Comparison of ENCODE assay signal across 16 cellular contexts in the genomic region with DNA sequence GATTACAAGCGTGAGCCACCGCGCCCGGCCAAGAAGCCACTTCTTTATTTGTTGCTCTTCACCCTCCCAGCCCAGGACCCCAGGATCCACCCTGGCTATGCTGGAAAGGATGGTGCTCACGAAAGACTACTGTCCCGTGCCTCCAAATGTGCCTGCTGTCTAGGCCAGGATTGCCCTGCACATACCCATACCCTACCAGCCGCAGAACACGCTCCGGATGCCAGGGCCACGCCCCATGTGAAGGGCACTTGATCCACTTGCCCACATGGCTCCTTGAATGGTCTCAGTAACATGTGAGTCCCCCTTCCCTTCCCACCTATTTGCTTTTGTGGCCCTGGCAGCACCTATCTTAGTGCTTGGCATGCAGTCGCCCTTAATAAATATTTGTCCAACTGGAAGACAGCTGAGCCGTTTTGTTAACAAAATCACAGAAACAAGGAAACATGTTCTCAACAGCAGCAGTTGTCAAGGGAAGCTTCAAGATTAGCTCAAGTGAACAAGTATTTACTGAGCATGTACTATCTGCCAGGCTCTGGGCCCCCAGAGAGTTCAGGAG. TPM values are rescaled to one million over a fixed set of nuclear protein-coding genes. Genes with fewer than 3 reads are reported as not detected.
"Had no signal": no experiment of that assay in that cellular context is flagged by ENCODE, and none has a peak within 500 bp of the region (broad histone marks: within the 10 kb centered on the region; RNA-seq: fewer than 3 reads in every experiment).

No MANE protein-coding gene starts in this region.

- DNase-seq: activated CD4-positive, alpha-beta T cell treated with anti-CD3 and anti-CD28 coated beads for 1 hour; body of pancreas; hypothalamus; nucleus accumbens; psoas muscle; spleen; T-helper 9 cell had no signal

- H3K36me3 Mint-ChIP-seq: activated CD4-positive, alpha-beta memory T cell treated with anti-CD3 and anti-CD28 coated beads for 36 hours; activated naive CD4-positive, alpha-beta T cell treated with anti-CD3 and anti-CD28 coated beads, Interleukin-2, amount 10 ng/mL, durations not matched to agents 7 days and 5 days; memory B cell; natural killer cell treated with Interleukin-12 subunit alpha and Interleukin-12 subunit beta and Interleukin-15 and Interleukin-18, amount 100 ng/mL, for 72 hours; type B pancreatic cell had no signal

- H3K4me3 Mint-ChIP-seq: activated CD4-positive, alpha-beta memory T cell treated with anti-CD3 and anti-CD28 coated beads for 36 hours; activated naive CD4-positive, alpha-beta T cell treated with anti-CD3 and anti-CD28 coated beads, Interleukin-2, amount 10 ng/mL, durations not matched to agents 7 days and 5 days; activated T-helper 17 cell treated with anti-CD3 and anti-CD28 coated beads, Interleukin-2, amount 50 U/mL, for 72 hours; memory B cell; natural killer cell treated with Interleukin-12 subunit alpha and Interleukin-12 subunit beta and Interleukin-15 and Interleukin-18, amount 100 ng/mL, for 72 hours; type B pancreatic cell had no signal

- H3K9me3 ChIP-seq: body of pancreas, psoas muscle, spleen, suprapubic skin had no signal

- H3K9me3 Mint-ChIP-seq: activated CD4-positive, alpha-beta memory T cell treated with anti-CD3 and anti-CD28 coated beads for 36 hours; activated naive CD4-positive, alpha-beta T cell treated with anti-CD3 and anti-CD28 coated beads, Interleukin-2, amount 10 ng/mL, durations not matched to agents 7 days and 5 days; activated T-helper 17 cell treated with anti-CD3 and anti-CD28 coated beads, Interleukin-2, amount 50 U/mL, for 72 hours; memory B cell; natural killer cell treated with Interleukin-12 subunit alpha and Interleukin-12 subunit beta and Interleukin-15 and Interleukin-18, amount 100 ng/mL, for 72 hours; type B pancreatic cell had no signal

- H3K4me1 ChIP-seq: body of pancreas, psoas muscle, suprapubic skin had no signal

- H3K27me3 ChIP-seq: body of pancreas, spleen had no signal

- H3K27me3 Mint-ChIP-seq: activated CD4-positive, alpha-beta memory T cell treated with anti-CD3 and anti-CD28 coated beads for 36 hours had no signal

- H3K36me3 ChIP-seq: spleen, suprapubic skin had no signal

- H3K4me3 ChIP-seq: body of pancreas, psoas muscle, spleen, suprapubic skin had no signal

- H3K27ac Mint-ChIP-seq: activated CD4-positive, alpha-beta memory T cell treated with anti-CD3 and anti-CD28 coated beads for 36 hours; activated T-helper 17 cell treated with anti-CD3 and anti-CD28 coated beads, Interleukin-2, amount 50 U/mL, for 72 hours; natural killer cell treated with Interleukin-12 subunit alpha and Interleukin-12 subunit beta and Interleukin-15 and Interleukin-18, amount 100 ng/mL, for 72 hours; type B pancreatic cell had no signal

- ATAC-seq: body of pancreas, psoas muscle had no signal

- H3K27ac ChIP-seq: body of pancreas, psoas muscle, suprapubic skin had no signal

RNA-seq across cellular contexts. Expression of a gene that starts 13.8 kb away (rescaled TPM):
- total RNA-seq: dermis blood vessel endothelial cell had no signal

RNA-seq across cellular contexts. Expression of a gene that starts 14.2 kb away (rescaled TPM):
- total RNA-seq: body of pancreas, dermis blood vessel endothelial cell, psoas muscle, suprapubic skin had no signal
- polyA plus RNA-seq: psoas muscle, spleen had no signal

RNA-seq across cellular contexts. Expression of a gene that starts 33.0 kb away (rescaled TPM):
- total RNA-seq: activated CD4-positive, alpha-beta memory T cell treated with anti-CD3 and anti-CD28 coated beads for 36 hours; activated T-helper 17 cell treated with anti-CD3 and anti-CD28 coated beads, Interleukin-2, amount 50 U/mL, for 72 hours; body of pancreas; dermis blood vessel endothelial cell; natural killer cell treated with Interleukin-12 subunit alpha and Interleukin-12 subunit beta and Interleukin-15 and Interleukin-18, amount 100 ng/mL, for 72 hours; psoas muscle; sciatic nerve; spleen had no signal
- polyA plus RNA-seq: spleen had no signal

RNA-seq across cellular contexts. Expression of a gene that starts 52.8 kb away (rescaled TPM):
- total RNA-seq: activated T-helper 17 cell treated with anti-CD3 and anti-CD28 coated beads, Interleukin-2, amount 50 U/mL, for 72 hours; body of pancreas; dermis blood vessel endothelial cell; natural killer cell treated with Interleukin-12 subunit alpha and Interleukin-12 subunit beta and Interleukin-15 and Interleukin-18, amount 100 ng/mL, for 72 hours; psoas muscle; sciatic nerve; suprapubic skin had no signal
- polyA plus RNA-seq: psoas muscle had no signal
